ENCODE assay signal across 23 cellular contexts in the genomic region with DNA sequence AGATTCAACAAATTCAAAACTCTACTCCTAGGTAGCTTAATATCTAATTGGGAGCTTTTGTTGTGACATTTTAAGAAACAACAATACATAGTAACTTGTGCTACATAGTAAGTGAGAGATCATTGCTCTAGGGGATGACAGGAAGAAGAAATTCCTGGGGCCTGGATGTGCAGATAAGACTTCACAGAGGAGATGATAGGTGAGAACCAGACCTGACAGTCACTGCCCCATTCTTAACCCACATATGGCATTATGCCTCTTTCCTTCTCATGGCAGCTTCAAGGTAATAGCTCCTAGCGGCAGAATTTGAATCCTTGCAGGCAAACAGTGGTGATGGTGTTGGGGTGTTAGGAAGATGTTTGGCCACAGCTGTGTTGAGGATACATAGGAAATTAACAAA.
DNase-seq lines count a peak whose midpoint lies in the region; ATAC-seq, FAIRE-seq and TF ChIP-seq lines count a peak whose summit lies in the region.
"Had no signal": no experiment of that assay in that cellular context is flagged by ENCODE, and none has a peak within 500 bp of the region (broad histone marks: within the 10 kb centered on the region; RNA-seq: fewer than 3 reads in every experiment).

No MANE protein-coding gene starts in this region.

- H3K27ac ChIP-seq in GM23338 (ENCODE audit: low read depth): peak overlapping the region; percentile 89; the same call in 1 of the 2 replicates
- no peak overlapping the region for H3K27ac ChIP-seq in K562 (ENCODE audit: extremely low read depth, low read depth, low read length)
- H3K27ac ChIP-seq in CD4-positive, alpha-beta T cell (ENCODE audit: low read depth, low read length): no peak overlapping the region
- H3K27ac ChIP-seq: A549; BLaER1 treated with 17β-estradiol and CSF1 and Interleukin-3, amounts not matched to agents 10 nM and 100 nM had no signal

- H3K36me3 ChIP-seq in GM23338 (ENCODE audit: insufficient read depth) (no peaks in the 10 kb centered on the region), K562 (ENCODE audit: control insufficient read depth, insufficient read depth, low read length) (no peaks in the 10 kb centered on the region)
- H3K36me3 ChIP-seq: BE2C had no signal

- no peak for TF ChIP-seq EP300 in K562 (IDR thresholded peaks at IDR 0.05; ENCODE audit: low read length)

- no peak for FAIRE-seq in K562 (lab: Jason Lieb, UNC)
- FAIRE-seq: A549, G401.6, GM12878 had no signal

- 0 out of 2 replicates have a peak, but pooled peaks cover 6% of the 10 kb centered on the region for H3K9me2 ChIP-seq in GM23338 (ENCODE audit: insufficient read depth)

- no peak overlapping the region for H3K27ac Mint-ChIP-seq in GM23338
- no peak overlapping the region for H3K27ac Mint-ChIP-seq in CD4-positive, alpha-beta T cell
- H3K27ac Mint-ChIP-seq: CD4-positive, alpha-beta memory T cell had no signal

- no TSS peak for BruUV-seq in K562 (replicated peaks; lab: Mats Ljungman, UMichigan)

- 50% methylated on average over 1 of the region's 1 CpG for WGBS in K562 (ENCODE audit: insufficient coverage, low coverage, missing lambda C conversion rate)

- H3K9ac ChIP-seq in K562 (ENCODE audit: insufficient read depth in 1 of 2, low read depth in 2 of 2, low read length in 2 of 2): no peak overlapping the region
- H3K9ac ChIP-seq: BLaER1 treated with 17β-estradiol and CSF1 and Interleukin-3, amounts not matched to agents 10 nM and 100 nM had no signal

- no peak overlapping the region for H3K4me2 ChIP-seq in GM23338
- H3K4me2 ChIP-seq in K562 (ENCODE audit: insufficient read depth, low read length): no peak overlapping the region
- H3K4me2 ChIP-seq: A549; BLaER1 treated with 17β-estradiol and CSF1 and Interleukin-3, amounts not matched to agents 10 nM and 100 nM had no signal

- H3K4me3 Mint-ChIP-seq in GM23338: no peak overlapping the region
- no peak overlapping the region for H3K4me3 Mint-ChIP-seq in CD4-positive, alpha-beta T cell
- H3K4me3 Mint-ChIP-seq: CD14-positive monocyte; CD4-positive, alpha-beta memory T cell had no signal

- no peaks in the 10 kb centered on the region for H3K9me3 Mint-ChIP-seq in GM23338
- no peaks in the 10 kb centered on the region for H3K9me3 Mint-ChIP-seq in CD4-positive, alpha-beta T cell
- H3K9me3 Mint-ChIP-seq: CD14-positive monocyte; CD4-positive, alpha-beta memory T cell had no signal

- H3K36me3 Mint-ChIP-seq in GM23338 (ENCODE audit: low read depth): no peaks in the 10 kb centered on the region
- peaks cover 23% of the 10 kb centered on the region for H3K36me3 Mint-ChIP-seq in CD4-positive, alpha-beta T cell (ENCODE audit: low read depth)

- ATAC-seq in GM23338 (no peak), K562 (no peak)
- ATAC-seq in CD4-positive, alpha-beta T cell (ENCODE audit: poor library complexity): no peak
- ATAC-seq: A549, GM12878 had no signal

- no peak for TF ChIP-seq RAD21 in K562 (CRISPR knock-in tag; conservative IDR thresholded peaks at IDR 0.05 in 1 of 2, IDR thresholded peaks at IDR 0.05 in 1 of 2)

- peaks cover 28% of the 10 kb centered on the region for H3K4me1 Mint-ChIP-seq in GM23338
- no peaks in the 10 kb centered on the region for H3K4me1 Mint-ChIP-seq in CD4-positive, alpha-beta T cell (ENCODE audit: low read depth)
- H3K4me1 Mint-ChIP-seq: CD14-positive monocyte; CD4-positive, alpha-beta memory T cell had no signal

- POLR2A ChIA-PET in K562 (lab: Yijun Ruan, JAX): interaction anchor here (0.7 to 1.0 kb wide), 3 partner anchors 30 to 111 kb away, joined by 3 to 5 read pairs (median 3); no protein-coding TSS in a partner anchor
- POLR2A ChIA-PET in CD4-positive, alpha-beta T cell (lab: Charles Lee): no interaction called here

- in situ Hi-C loops in K562 (cut with MboI): no loop called here

- intact Hi-C loops in K562 (cut with micrococcal nuclease): no loop called here
- intact Hi-C loops in CD4-positive, alpha-beta T cell (cut with DNase I, micrococcal nuclease): no loop called here

- H3K4me1 ChIP-seq in GM23338 (ENCODE audit: insufficient read depth) (peaks cover 38% of the 10 kb centered on the region), K562 (replicated peaks in 1 of 2; ENCODE audit: control insufficient read depth in 2 of 2, insufficient read depth in 2 of 2, low read length in 2 of 2) (peaks cover 0 to 19% of the 10 kb centered on the region in 2 experiments; a peak in 3 of 5 replicates)
- H3K4me1 ChIP-seq: A549 had no signal

- CTCF ChIA-PET in K562 (lab: Yijun Ruan, JAX; ENCODE audit: low intra/inter-chr PET ratio): no interaction called here
- CTCF ChIA-PET in CD4-positive, alpha-beta T cell (lab: Charles Lee): interaction anchor here (0.7 kb wide), 1 partner anchor 66 kb away, joined by 3 read pairs; no protein-coding TSS in a partner anchor

- no peaks in the 10 kb centered on the region for H3K9me3 ChIP-seq in K562 (replicated peaks; ENCODE audit: control insufficient read depth, insufficient read depth, low read depth, low read length)
- H3K9me3 ChIP-seq in CD4-positive, alpha-beta T cell (ENCODE audit: control insufficient read depth, low read length): no peaks in the 10 kb centered on the region
- H3K9me3 ChIP-seq: A549; BE2C; BLaER1 treated with 17β-estradiol and CSF1 and Interleukin-3, amounts not matched to agents 10 nM and 100 nM had no signal

- H4K20me1 ChIP-seq in GM23338 (replicated peaks; ENCODE audit: insufficient read depth) (no peaks in the 10 kb centered on the region), K562 (replicated peaks; ENCODE audit: control insufficient read depth, insufficient read depth, low read length) (no peaks in the 10 kb centered on the region)
- H4K20me1 ChIP-seq: BLaER1 treated with 17β-estradiol and CSF1 and Interleukin-3, amounts not matched to agents 10 nM and 100 nM had no signal

- no peak for TF ChIP-seq POLR2A in K562 (conservative IDR thresholded peaks at IDR 0.05)

- no peaks in the 10 kb centered on the region for H3K79me2 ChIP-seq in GM23338 (replicated peaks; ENCODE audit: insufficient read depth)
- H3K79me2 ChIP-seq in K562 (ENCODE audit: control insufficient read depth, insufficient read depth, low read length): no peaks in the 10 kb centered on the region

- TF ChIP-seq CTCF in GM23338 (conservative IDR thresholded peaks at IDR 0.05; ENCODE audit: low read depth in 2 of 2) (no peak), K562 (IDR thresholded peaks at IDR 0.05 in 2 of 3, conservative IDR thresholded peaks at IDR 0.05 in 1 of 3; ENCODE audit: insufficient read depth in 2 of 3, low read depth in 1 of 3, low read length in 3 of 3) (no peak)
- TF ChIP-seq CTCF in CD4-positive, alpha-beta T cell (IDR thresholded peaks at IDR 0.05): no peak

- peaks cover 4% of the 10 kb centered on the region for H3K27me3 Mint-ChIP-seq in GM23338 (ENCODE audit: insufficient read depth, low read depth, poor library complexity)
- H3K27me3 Mint-ChIP-seq in CD4-positive, alpha-beta T cell: no peaks in the 10 kb centered on the region
- H3K27me3 Mint-ChIP-seq: CD4-positive, alpha-beta memory T cell had no signal

- DNase-seq in GM23338 (ENCODE audit: low spot score) (no peak), K562 (ENCODE audit: extremely low read depth in 1 of 4, low spot score in 3 of 4) (peak in 2 of 4 experiments; percentile 6 to 8), islet precursor cell (peak; percentile 53), NCI-H526 (lab: John Stamatoyannopoulos, UW) (no peak), NCI-H345 treated with DMSO at 0.1 percent for 48 hours (lab: John Stamatoyannopoulos, UW; ENCODE audit: unreplicated experiment) (no peak)
- no peak for DNase-seq in CD4-positive, alpha-beta T cell
- DNase-seq: 8988T; ACHN; AML-193; BE2C; Calu3; CD4-positive, alpha-beta memory T cell; COR-L47; DMS53; DMS79 treated with DMSO at 0.1 percent for 48 hours; GOT3; H7; HCEC 1CT had no signal

- H3K9me1 ChIP-seq in K562 (ENCODE audit: control insufficient read depth, insufficient read depth, low read length): no peaks in the 10 kb centered on the region

- H2AFZ ChIP-seq in GM23338 (no peak overlapping the region), K562 (ENCODE audit: low read depth, low read length) (no peak overlapping the region)

- no peaks in the 10 kb centered on the region for H3K27me3 ChIP-seq in GM23338 (ENCODE audit: insufficient read depth)
- H3K27me3 ChIP-seq in K562 (ENCODE audit: control insufficient read depth in 2 of 2, insufficient read depth in 2 of 2, low read length in 2 of 2): no peaks in the 10 kb centered on the region
- no peaks in the 10 kb centered on the region for H3K27me3 ChIP-seq in CD4-positive, alpha-beta T cell (ENCODE audit: control insufficient read depth, insufficient read depth, low read length)
- H3K27me3 ChIP-seq: BE2C; BLaER1 treated with 17β-estradiol and CSF1 and Interleukin-3, amounts not matched to agents 10 nM and 100 nM had no signal

- H3F3A ChIP-seq in GM23338 (replicated peaks; ENCODE audit: low read depth): no peaks in the 10 kb centered on the region

- H3K4me3 ChIP-seq in GM23338: no peak overlapping the region
- H3K4me3 ChIP-seq in K562: no peak overlapping the region
- H3K4me3 ChIP-seq: A549; BLaER1 treated with 17β-estradiol and CSF1 and Interleukin-3, amounts not matched to agents 10 nM and 100 nM; GM12878 had no signal

TF ChIP-seq in K562, 482 proteins besides CTCF, POLR2A, EP300 and RAD21:
- peak; percentile 19; the same call in 1 of the 2 replicates for TF ChIP-seq ARID1B (IDR thresholded peaks at IDR 0.05)
- TF ChIP-seq TAL1 (IDR thresholded peaks at IDR 0.05): no peak
- TF ChIP-seq TCF3 (CRISPR knock-in tag; IDR thresholded peaks at IDR 0.05): peak; percentile 41; the same call in 1 of the 2 replicates
- TF ChIP-seq TEAD4 (IDR thresholded peaks at IDR 0.05; ENCODE audit: low read length): 0 out of 2 replicates have a peak, but pooled peaks have one; percentile 19
- TF ChIP-seq TEAD4 (CRISPR knock-in tag; IDR thresholded peaks at IDR 0.05; ENCODE audit: borderline replicate concordance): no peak
- TF ChIP-seq MEIS2 (IDR thresholded peaks at IDR 0.05; ENCODE audit: partially characterized antibody): peak; percentile 13
